Comparison of ENCODE assay signal across 9 cellular contexts in genomic region chr2:28338046-28338753, GRCh38. TPM values are rescaled to one million over a fixed set of nuclear protein-coding genes. Genes with fewer than 3 reads are reported as not detected.
A peak's percentile ranks its signal among the peaks of the same experiment; 100 is the strongest.
DNase-seq lines count a peak whose midpoint lies in the region; ATAC-seq and TF ChIP-seq lines count a peak whose summit lies in the region.
"Had no signal": no experiment of that assay in that cellular context is flagged by ENCODE, and none has a peak within 500 bp of the region (broad histone marks: within the 10 kb centered on the region; RNA-seq: fewer than 3 reads in every experiment).

No MANE protein-coding gene starts in this region.

- no TSS peak for BruUV-seq in HCT116 (replicated peaks; lab: Mats Ljungman, UMichigan)

- no peaks in the 10 kb centered on the region for H3K27me3 ChIP-seq in HCT116 (ENCODE audit: insufficient read depth, low read length)
- no peaks in the 10 kb centered on the region for H3K27me3 ChIP-seq in colonic mucosa
- H3K27me3 ChIP-seq in subcutaneous abdominal adipose tissue (ENCODE audit: control insufficient read depth in 5 of 5, insufficient read depth in 4 of 5, low read length in 5 of 5) = no peaks in the 10 kb centered on the region

- peak overlapping the region; percentile 43 for H3K9ac ChIP-seq in HCT116 (ENCODE audit: low read length)
- peak overlapping the region in 1 of 2 donors; percentile 46 for H3K9ac ChIP-seq in colonic mucosa (ENCODE audit: low read depth in 2 of 2, low read length in 2 of 2)
- peak overlapping the region in 2 of 5 donors; percentile 19 to 37 for H3K9ac ChIP-seq in subcutaneous abdominal adipose tissue (ENCODE audit: low read length in 5 of 5)

- TF ChIP-seq POLR2A in HCT116 (IDR thresholded peaks at IDR 0.05; ENCODE audit: borderline replicate concordance, extremely low read depth, insufficient read depth, insufficient read length) = no peak
- TF ChIP-seq POLR2A in lower leg skin (IDR thresholded peaks at IDR 0.05) = no peak

- no peaks in the 10 kb centered on the region for H4K20me1 ChIP-seq in HCT116 (ENCODE audit: insufficient read depth)

- DNase-seq in HCT116 (ENCODE audit: low read depth, low spot score) (no peak), colonic mucosa (peak; percentile 48), lower leg skin (ENCODE audit: low spot score in 2 of 2) (peak; percentile 78 to 95), DMS 273 treated with DMSO at 0.1 percent for 48 hours (lab: John Stamatoyannopoulos, UW) (no peak)
- DNase-seq: activated T-cell treated with anti-CD3 and anti-CD28 coated beads, Interleukin-2, amount 50 U/mL, for 48 hours had no signal

- WGBS in lower leg skin, 2 donors = 30 to 34% methylated on average over 13 of the region's 13 CpGs

- peak overlapping the region; percentile 55 for H3K4me2 ChIP-seq in HCT116 (ENCODE audit: low read length)

- RAD21 ChIA-PET in HCT116 (lab: Charles Lee; ENCODE audit: low non-redundant PET in 1 of 2, low total read pairs in 2 of 2, uncharacterized antibody in 2 of 2, unreplicated experiment in 2 of 2) = no interaction called here

- H3K9me3 ChIP-seq in HCT116 (ENCODE audit: control insufficient read depth in 1 of 2, insufficient read depth in 1 of 2, low read depth in 1 of 2, low read length in 2 of 2) (no peaks in the 10 kb centered on the region), colonic mucosa (no peaks in the 10 kb centered on the region), subcutaneous abdominal adipose tissue (ENCODE audit: control insufficient read depth in 5 of 5, low read length in 5 of 5) (no peaks in the 10 kb centered on the region)

- H3K79me2 ChIP-seq in HCT116 (ENCODE audit: insufficient read depth, low read length) = no peaks in the 10 kb centered on the region

- CTCF ChIA-PET in HCT116 (lab: Charles Lee) = no interaction called here

- ATAC-seq in HCT116 = peak; percentile 51
- no peak for ATAC-seq in GM21786 (IDR thresholded peaks at IDR 0.05; ENCODE audit: unreplicated experiment)
- ATAC-seq in HG03378 (IDR thresholded peaks at IDR 0.05; ENCODE audit: unreplicated experiment) = no peak
- no peak for ATAC-seq in HG03520 (IDR thresholded peaks at IDR 0.05; ENCODE audit: unreplicated experiment)

- intact Hi-C loops in HCT116 (cut with micrococcal nuclease) (no loop called here), colonic mucosa (cut with DNase I) (no loop called here), lower leg skin (cut with DNase I; ENCODE audit: low total_unique reads) (no loop called here)

- POLR2A ChIA-PET in HCT116 (lab: Charles Lee) = no interaction called here

- TF ChIP-seq CTCF in HCT116 (IDR thresholded peaks at IDR 0.05 in 2 of 3, conservative IDR thresholded peaks at IDR 0.05 in 1 of 3; ENCODE audit: borderline replicate concordance in 1 of 3, insufficient read depth in 1 of 3, low read depth in 2 of 3, low read length in 2 of 3) = no peak
- TF ChIP-seq CTCF in colonic mucosa (IDR thresholded peaks at IDR 0.05) = no peak
- TF ChIP-seq CTCF in lower leg skin (IDR thresholded peaks at IDR 0.05) = no peak

- H3K27ac ChIP-seq in HCT116 (ENCODE audit: low read depth, low read length) (peak overlapping the region; percentile 2; the same call in 1 of the 2 replicates), colonic mucosa (peak overlapping the region; percentile 43), subcutaneous abdominal adipose tissue (ENCODE audit: low read depth, low read length) (peak overlapping the region; percentile 58)

- no peak overlapping the region for H2AFZ ChIP-seq in HCT116 (ENCODE audit: low read depth, low read length, poor library complexity, severe bottlenecking)

- no peak overlapping the region for H3K4me3 ChIP-seq in HCT116 (replicated peaks in 1 of 2; ENCODE audit: low read depth in 1 of 2, low read length in 2 of 2)
- no peak overlapping the region for H3K4me3 ChIP-seq in colonic mucosa
- no peak overlapping the region for H3K4me3 ChIP-seq in lower leg skin (ENCODE audit: low read depth, poor library complexity, severe bottlenecking)
- peak overlapping the region in 1 of 5 donors; percentile 26 for H3K4me3 ChIP-seq in subcutaneous abdominal adipose tissue (ENCODE audit: low read depth in 1 of 5, low read length in 5 of 5)

- peaks cover 23 to 34% of the 10 kb centered on the region in 2 experiments for H3K4me1 ChIP-seq in HCT116 (ENCODE audit: control insufficient read depth in 1 of 2, insufficient read depth in 2 of 2, low read length in 2 of 2)
- H3K4me1 ChIP-seq in colonic mucosa = no peaks in the 10 kb centered on the region
- H3K4me1 ChIP-seq in subcutaneous abdominal adipose tissue (ENCODE audit: control insufficient read depth in 5 of 5, insufficient read depth in 5 of 5, low read length in 5 of 5) = peaks cover 14 to 61% (median 44%) of the 10 kb centered on the region in 5 donors

- no peak for TF ChIP-seq RAD21 in HCT116 (IDR thresholded peaks at IDR 0.05; ENCODE audit: low read depth)

- H3K36me3 ChIP-seq in HCT116 (ENCODE audit: control insufficient read depth in 1 of 2, insufficient read depth in 2 of 2, low read length in 2 of 2) = no peaks in the 10 kb centered on the region
- no peaks in the 10 kb centered on the region for H3K36me3 ChIP-seq in colonic mucosa
- H3K36me3 ChIP-seq in subcutaneous abdominal adipose tissue (ENCODE audit: control insufficient read depth in 5 of 5, insufficient read depth in 5 of 5, low read length in 5 of 5) = peaks cover 0 to 4% (median 0%) of the 10 kb centered on the region in 5 donors

- H3K9me2 ChIP-seq in HCT116 (ENCODE audit: insufficient read depth) = no peaks in the 10 kb centered on the region

TF ChIP-seq in HCT116, 20 proteins besides CTCF, POLR2A, EP300 and RAD21:
- TF ChIP-seq EZH2phosphoT487 (IDR thresholded peaks at IDR 0.05; ENCODE audit: borderline replicate concordance) = no peak
- no peak for TF ChIP-seq EZH2 (IDR thresholded peaks at IDR 0.05)
- no peak for TF ChIP-seq POLR2AphosphoS5 (IDR thresholded peaks at IDR 0.05; ENCODE audit: low read depth, low read length)
- no peak for TF ChIP-seq CEBPB (IDR thresholded peaks at IDR 0.05; ENCODE audit: low read depth)
- no peak for TF ChIP-seq FOSL1 (IDR thresholded peaks at IDR 0.05; ENCODE audit: low read depth)

RNA-seq across cellular contexts. Expression of gene FOSL2, which starts 54.5 kb away (rescaled TPM):
- total RNA-seq in HCT116 (2021; ENCODE audit: unreplicated experiment) = 44.8 TPM
- polyA plus RNA-seq in HCT116 (2012) = 21.9 and 28.4 TPM in 2 replicates
- 100 to 1,000 TPM in 1 of 2 donors, 10 to 100 TPM in 1; 74.2 to 142 TPM for total RNA-seq in colonic mucosa
- total RNA-seq in lower leg skin = 100 to 1,000 TPM; 189 to 423 (median 301) TPM

Comparison
In these comparisons a context has a peak if more than half of its experiments do, and no peak if none do; other contexts are left out.
1. DNase-seq: peak in colonic mucosa (single experiment) and lower leg skin (2 of 2); none in HCT116 (single experiment) and DMS 273 treated with DMSO at 0.1 percent for 48 hours (single experiment).
2. H3K27ac ChIP-seq: peak in every context shown above with its lines; median percentile 58 in subcutaneous abdominal adipose tissue; 43 in colonic mucosa; 2 in HCT116.